8 cellular contexts compared by ENCODE assay signal in the genomic region with DNA sequence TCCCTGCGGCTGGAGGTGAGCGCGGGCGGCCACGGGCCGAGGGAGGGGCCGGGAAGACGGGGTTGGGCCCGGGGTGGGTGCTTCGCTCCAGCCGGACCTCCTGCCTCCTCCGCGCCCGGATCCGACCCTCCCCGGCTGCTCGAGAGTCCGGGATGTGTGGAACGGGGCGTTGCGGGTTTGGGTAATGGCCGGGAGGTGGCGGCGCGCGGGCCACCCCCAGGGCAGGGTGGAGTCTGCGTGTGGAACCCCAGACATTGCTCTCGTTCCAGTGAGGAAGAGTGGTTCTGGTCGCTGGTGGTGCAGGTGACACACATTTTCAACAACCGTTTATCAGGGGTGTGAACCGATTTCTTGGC. TPM values are rescaled to one million over a fixed set of nuclear protein-coding genes. Genes with fewer than 3 reads are reported as not detected.
DNase-seq lines count a peak whose midpoint lies in the region; ATAC-seq and TF ChIP-seq lines count a peak whose summit lies in the region.

No MANE protein-coding gene starts in this region.

- H3K27me3 ChIP-seq in lung (ENCODE audit: control insufficient read depth, insufficient read depth), result no peaks in the 10 kb centered on the region

- ATAC-seq in GM18909 (IDR thresholded peaks at IDR 0.05; ENCODE audit: poor library complexity, unreplicated experiment) (peak; percentile 56), HG03159 (IDR thresholded peaks at IDR 0.05; ENCODE audit: unreplicated experiment) (peak; percentile 55), SK-N-SH treated with all-trans-retinoic acid at 6 μM for 48 hours (peak; percentile 67), lung (ENCODE audit: insufficient read depth, low FRiP score) (peak; percentile 22)

- H3K36me3 ChIP-seq in lung (ENCODE audit: control insufficient read depth in 2 of 2, insufficient read depth in 2 of 2, low read length in 2 of 2), result peaks cover 2% of the 10 kb centered on the region in 2 donors

- 1% methylated on average over 17 to 31 of the region's 31 CpGs for WGBS in lung, 2 donors

- peak overlapping the region; percentile 75 for H3K4me3 ChIP-seq in lung

- TF ChIP-seq CTCF in lung (IDR thresholded peaks at IDR 0.05; ENCODE audit: control extremely low read depth, extremely low read depth), result no peak

- peak overlapping the region; percentile 90 for H3K27ac ChIP-seq in cingulate gyrus (ENCODE audit: low read depth, low read length)
- peak overlapping the region; percentile 99 for H3K27ac ChIP-seq in lung (ENCODE audit: low read depth in 1 of 2, low read length in 1 of 2)

- H3K4me1 ChIP-seq in lung (ENCODE audit: control insufficient read depth in 2 of 2, insufficient read depth in 2 of 2, low read length in 2 of 2), result peaks cover 0 to 8% of the 10 kb centered on the region in 2 donors

- H3K9me3 ChIP-seq in lung (ENCODE audit: control insufficient read depth in 2 of 2, insufficient read depth in 1 of 2, low read length in 1 of 2), result no peaks in the 10 kb centered on the region

- DNase-seq in CD1c-positive myeloid dendritic cell (ENCODE audit: extremely low spot score), result peak; percentile 64
- DNase-seq in lung (ENCODE audit: low spot score), result peak; percentile 34
- peak in 5 of 6 experiments; percentile 32 to 81 (median 70) for DNase-seq in stimulated activated naive CD4-positive, alpha-beta T cell (lab: John Stamatoyannopoulos, UW)
- DNase-seq in NCI-H446 treated with DMSO at 0.1 percent for 48 hours (lab: John Stamatoyannopoulos, UW), result no peak

TF ChIP-seq in SK-N-SH treated with all-trans-retinoic acid at 6 μM for 48 hours, 23 proteins besides CTCF, POLR2A, EP300 and RAD21:
- no peak for TF ChIP-seq PATZ1 (CRISPR knock-in tag; IDR thresholded peaks at IDR 0.05; ENCODE audit: borderline replicate concordance)
- no peak for TF ChIP-seq CSDC2 (CRISPR knock-in tag; IDR thresholded peaks at IDR 0.05)
- TF ChIP-seq ZC3H10 (CRISPR knock-in tag; IDR thresholded peaks at IDR 0.05), result no peak
- no peak for TF ChIP-seq ARNTL (CRISPR knock-in tag; IDR thresholded peaks at IDR 0.05; ENCODE audit: borderline replicate concordance, low read depth)
- TF ChIP-seq TCF4 (CRISPR knock-in tag; IDR thresholded peaks at IDR 0.05; ENCODE audit: borderline replicate concordance), result no peak
- TF ChIP-seq SNAI2 (CRISPR knock-in tag; IDR thresholded peaks at IDR 0.05), result no peak
- no peak for TF ChIP-seq ZNF565 (CRISPR knock-in tag; conservative IDR thresholded peaks at IDR 0.05; ENCODE audit: low read depth)
- no peak for TF ChIP-seq PPARA (CRISPR knock-in tag; IDR thresholded peaks at IDR 0.05; ENCODE audit: borderline replicate concordance)
- TF ChIP-seq, protein P1, sequence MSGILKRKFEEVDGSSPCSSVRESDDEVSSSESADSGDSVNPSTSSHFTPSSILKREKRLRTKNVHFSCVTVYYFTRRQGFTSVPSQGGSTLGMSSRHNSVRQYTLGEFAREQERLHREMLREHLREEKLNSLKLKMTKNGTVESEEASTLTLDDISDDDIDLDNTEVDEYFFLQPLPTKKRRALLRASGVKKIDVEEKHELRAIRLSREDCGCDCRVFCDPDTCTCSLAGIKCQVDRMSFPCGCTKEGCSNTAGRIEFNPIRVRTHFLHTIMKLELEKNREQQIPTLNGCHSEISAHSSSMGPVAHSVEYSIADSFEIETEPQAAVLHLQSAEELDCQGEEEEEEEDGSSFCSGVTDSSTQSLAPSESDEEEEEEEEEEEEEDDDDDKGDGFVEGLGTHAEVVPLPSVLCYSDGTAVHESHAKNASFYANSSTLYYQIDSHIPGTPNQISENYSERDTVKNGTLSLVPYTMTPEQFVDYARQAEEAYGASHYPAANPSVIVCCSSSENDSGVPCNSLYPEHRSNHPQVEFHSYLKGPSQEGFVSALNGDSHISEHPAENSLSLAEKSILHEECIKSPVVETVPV (CRISPR knock-in tag; IDR thresholded peaks at IDR 0.05), result no peak
- no peak for TF ChIP-seq GLIS3 (CRISPR knock-in tag; IDR thresholded peaks at IDR 0.05)
- no peak for TF ChIP-seq ZFP3 (CRISPR knock-in tag; IDR thresholded peaks at IDR 0.05)
- TF ChIP-seq RARB (CRISPR knock-in tag; IDR thresholded peaks at IDR 0.05), result no peak
- TF ChIP-seq ISL1 (CRISPR knock-in tag; IDR thresholded peaks at IDR 0.05), result no peak
- TF ChIP-seq ESRRG (CRISPR knock-in tag; IDR thresholded peaks at IDR 0.05), result no peak

RNA-seq across cellular contexts. Expression of gene ARHGEF7, which starts 38.8 kb away (rescaled TPM):
- total RNA-seq in lung, result 100 to 1,000 TPM in 1 of 2 donors, 10 to 100 TPM in 1; 54.6 to 143 TPM
- polyA plus RNA-seq in lung, result 10 to 100 TPM; 20.9 to 21.1 TPM
